13 cellular contexts compared by ENCODE assay signal in the genomic region with DNA sequence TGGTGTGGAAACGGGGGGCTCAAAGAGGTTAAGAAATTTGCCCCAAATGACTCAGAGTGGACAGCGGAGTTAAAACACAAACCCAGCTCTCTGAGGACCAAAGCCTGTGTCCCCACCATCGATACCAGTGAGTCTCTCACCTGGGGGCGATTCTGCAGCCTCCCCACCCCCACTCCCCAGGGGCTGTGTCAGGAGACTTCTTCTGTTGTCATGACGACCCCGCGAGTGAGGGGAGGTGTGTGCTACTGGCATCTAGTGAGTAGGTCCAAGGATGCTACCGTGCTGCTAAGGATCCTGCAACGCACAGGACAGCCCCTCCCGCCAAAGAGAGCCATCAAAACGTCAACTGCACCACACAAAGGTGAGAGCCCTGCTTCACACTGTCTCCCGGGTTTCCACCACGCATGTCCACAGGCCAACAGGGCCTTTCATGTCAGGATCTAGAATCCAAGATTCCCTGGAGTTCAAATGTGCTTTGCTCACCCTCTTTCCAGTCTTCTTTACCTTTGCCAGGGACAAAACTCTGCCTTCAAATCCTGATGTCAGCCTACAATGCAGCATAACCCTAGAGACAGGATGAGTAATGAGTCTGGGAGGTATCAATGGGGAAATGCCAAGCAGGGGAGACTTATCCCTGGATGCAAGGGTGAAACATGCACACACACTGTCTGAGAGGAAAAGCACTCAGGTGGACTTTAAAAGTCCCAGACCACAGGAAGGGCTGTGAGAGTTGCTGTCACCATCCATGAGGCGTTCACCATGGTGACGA. TPM values are rescaled to one million over a fixed set of nuclear protein-coding genes. Genes with fewer than 3 reads are reported as not detected.
DNase-seq lines count a peak whose midpoint lies in the region; ATAC-seq lines count a peak whose summit lies in the region.
"Had no signal": no experiment of that assay in that cellular context is flagged by ENCODE, and none has a peak within 500 bp of the region (broad histone marks: within the 10 kb centered on the region; RNA-seq: fewer than 3 reads in every experiment).

No MANE protein-coding gene starts in this region.

- no peak for DNase-seq in activated naive CD4-positive, alpha-beta T cell treated with Interleukin-2 at 50 U/mL for 16 hours
- DNase-seq in activated CD8-positive, alpha-beta T cell treated with anti-CD3 and anti-CD28 coated beads, Interleukin-2, amount 10 ng/mL, durations not matched to agents 7 days and 5 days, result no peak
- DNase-seq in kidney tubule cell (ENCODE audit: low spot score) (peak; percentile 67), NCI-H1105 (lab: John Stamatoyannopoulos, UW) (no peak), cerebellar cortex (ENCODE audit: low spot score) (no peak)
- DNase-seq in stimulated activated naive CD8-positive, alpha-beta T cell treated with anti-CD3 and anti-CD28 coated beads, Interleukin-15, amount 100 ng/mL, for 72 hours, result no peak
- DNase-seq: KBM-7, mucosa of descending colon, NCI-H1436, NCI-H774, SHP77 had no signal

- CTCF ChIA-PET in activated CD8-positive, alpha-beta T cell treated with anti-CD3 and anti-CD28 coated beads, Interleukin-2, amount 10 ng/mL, durations not matched to agents 7 days and 5 days (lab: Charles Lee), result interaction anchor here (0.6 to 1.3 kb wide), 2 partner anchors 8 to 170 kb away, joined by 4 to 7 read pairs; partner anchors contain the start of gene NRTN

- H3K4me3 Mint-ChIP-seq in activated naive CD4-positive, alpha-beta T cell treated with anti-CD3 and anti-CD28 coated beads, Interleukin-2, amount 50 U/mL, for 24 hours, result peak overlapping the region; percentile 98
- H3K4me3 Mint-ChIP-seq in activated CD8-positive, alpha-beta T cell treated with anti-CD3 and anti-CD28 coated beads, Interleukin-2, amount 10 ng/mL, durations not matched to agents 7 days and 5 days, result no peak overlapping the region
- H3K4me3 Mint-ChIP-seq in stimulated activated naive CD8-positive, alpha-beta T cell treated with anti-CD3 and anti-CD28 coated beads, Interleukin-15, amount 100 ng/mL, for 72 hours, result peak overlapping the region; percentile 100

- POLR2A ChIA-PET in activated CD8-positive, alpha-beta T cell treated with anti-CD3 and anti-CD28 coated beads, Interleukin-2, amount 10 ng/mL, durations not matched to agents 7 days and 5 days (lab: Charles Lee), result interaction anchor here (0.9 to 1.1 kb wide), 2 partner anchors 10 to 12 kb away, joined by 3 to 7 read pairs; no protein-coding TSS in a partner anchor

- no peaks in the 10 kb centered on the region for H3K9me3 Mint-ChIP-seq in activated naive CD4-positive, alpha-beta T cell treated with anti-CD3 and anti-CD28 coated beads, Interleukin-2, amount 50 U/mL, for 24 hours
- no peaks in the 10 kb centered on the region for H3K9me3 Mint-ChIP-seq in activated CD8-positive, alpha-beta T cell treated with anti-CD3 and anti-CD28 coated beads, Interleukin-2, amount 10 ng/mL, durations not matched to agents 7 days and 5 days (ENCODE audit: insufficient read depth)
- H3K9me3 Mint-ChIP-seq in stimulated activated naive CD8-positive, alpha-beta T cell treated with anti-CD3 and anti-CD28 coated beads, Interleukin-15, amount 100 ng/mL, for 72 hours, result no peaks in the 10 kb centered on the region

- no peak for ATAC-seq in activated CD8-positive, alpha-beta T cell treated with anti-CD3 and anti-CD28 coated beads, Interleukin-2, amount 10 ng/mL, durations not matched to agents 7 days and 5 days
- no peak for ATAC-seq in stimulated activated naive CD8-positive, alpha-beta T cell treated with anti-CD3 and anti-CD28 coated beads, Interleukin-15, amount 100 ng/mL, for 72 hours
- no peak for ATAC-seq in GM18502 (IDR thresholded peaks at IDR 0.05; ENCODE audit: poor library complexity, unreplicated experiment)

- H3K36me3 Mint-ChIP-seq in activated naive CD4-positive, alpha-beta T cell treated with anti-CD3 and anti-CD28 coated beads, Interleukin-2, amount 50 U/mL, for 24 hours, result peaks cover 6% of the 10 kb centered on the region
- H3K36me3 Mint-ChIP-seq in activated CD8-positive, alpha-beta T cell treated with anti-CD3 and anti-CD28 coated beads, Interleukin-2, amount 10 ng/mL, durations not matched to agents 7 days and 5 days (ENCODE audit: low read depth), result peaks cover 53% of the 10 kb centered on the region

- peaks cover 75% of the 10 kb centered on the region for H3K4me1 Mint-ChIP-seq in activated naive CD4-positive, alpha-beta T cell treated with anti-CD3 and anti-CD28 coated beads, Interleukin-2, amount 50 U/mL, for 24 hours
- peaks cover 61% of the 10 kb centered on the region for H3K4me1 Mint-ChIP-seq in activated CD8-positive, alpha-beta T cell treated with anti-CD3 and anti-CD28 coated beads, Interleukin-2, amount 10 ng/mL, durations not matched to agents 7 days and 5 days (ENCODE audit: low read depth)
- peaks cover 87% of the 10 kb centered on the region for H3K4me1 Mint-ChIP-seq in stimulated activated naive CD8-positive, alpha-beta T cell treated with anti-CD3 and anti-CD28 coated beads, Interleukin-15, amount 100 ng/mL, for 72 hours

- H3K27ac Mint-ChIP-seq in activated naive CD4-positive, alpha-beta T cell treated with anti-CD3 and anti-CD28 coated beads, Interleukin-2, amount 50 U/mL, for 24 hours, result peak overlapping the region; percentile 97
- peak overlapping the region; percentile 78 for H3K27ac Mint-ChIP-seq in activated CD8-positive, alpha-beta T cell treated with anti-CD3 and anti-CD28 coated beads, Interleukin-2, amount 10 ng/mL, durations not matched to agents 7 days and 5 days
- peak overlapping the region; percentile 83 to 93 for H3K27ac Mint-ChIP-seq in stimulated activated naive CD8-positive, alpha-beta T cell treated with anti-CD3 and anti-CD28 coated beads, Interleukin-15, amount 100 ng/mL, for 72 hours

- no peaks in the 10 kb centered on the region for H3K27me3 Mint-ChIP-seq in activated naive CD4-positive, alpha-beta T cell treated with anti-CD3 and anti-CD28 coated beads, Interleukin-2, amount 50 U/mL, for 24 hours
- H3K27me3 Mint-ChIP-seq in activated CD8-positive, alpha-beta T cell treated with anti-CD3 and anti-CD28 coated beads, Interleukin-2, amount 10 ng/mL, durations not matched to agents 7 days and 5 days (ENCODE audit: low read depth), result no peaks in the 10 kb centered on the region
- no peaks in the 10 kb centered on the region for H3K27me3 Mint-ChIP-seq in stimulated activated naive CD8-positive, alpha-beta T cell treated with anti-CD3 and anti-CD28 coated beads, Interleukin-15, amount 100 ng/mL, for 72 hours

RNA-seq across cellular contexts. Expression of gene RANBP3, which starts 3.9 kb away (rescaled TPM):
- total RNA-seq in activated CD8-positive, alpha-beta T cell treated with anti-CD3 and anti-CD28 coated beads, Interleukin-2, amount 10 ng/mL, durations not matched to agents 7 days and 5 days, result 10 to 100 TPM; 82.2 to 93.6 TPM

RNA-seq across cellular contexts. Expression of gene CAPS, which starts 60.0 kb away (rescaled TPM):
- 10 to 100 TPM; 11.4 to 12.0 TPM for total RNA-seq in activated CD8-positive, alpha-beta T cell treated with anti-CD3 and anti-CD28 coated beads, Interleukin-2, amount 10 ng/mL, durations not matched to agents 7 days and 5 days
